Comparison of ENCODE assay signal across 36 cellular contexts in genomic region chr16:80436510-80436909, GRCh38.
"Had no signal": no experiment of that assay in that cellular context is flagged by ENCODE, and none has a peak within 500 bp of the region (broad histone marks: within the 10 kb centered on the region; RNA-seq: fewer than 3 reads in every experiment).

No MANE protein-coding gene starts in this region.

- DNase-seq: activated effector memory CD4-positive, alpha-beta T cell treated with anti-CD3 and anti-CD28 coated beads, Interleukin-2, amount 50 U/mL, for 16 hours; activated effector memory CD4-positive, alpha-beta T cell treated with Interleukin-2 at 50 U/mL for 16 hours; activated gamma-delta T cell; activated gamma-delta T cell treated with Interleukin-2 at 50 U/mL for 16 hours; activated naive CD4-positive, alpha-beta T cell; activated naive CD4-positive, alpha-beta T cell treated with anti-CD3 and anti-CD28 coated beads for 36 hours; activated naive CD4-positive, alpha-beta T cell treated with anti-CD3 and anti-CD28 coated beads, Interleukin-2, amount 10 ng/mL, durations not matched to agents 7 days and 5 days; activated naive CD4-positive, alpha-beta T cell treated with anti-CD3 and anti-CD28 coated beads, Interleukin-2, amount 50 U/mL, for 16 hours; activated naive CD4-positive, alpha-beta T cell treated with Interleukin-2 at 50 U/mL for 16 hours; activated naive CD8-positive, alpha-beta T cell treated with anti-CD3 and anti-CD28 coated beads for 36 hours; activated naive CD8-positive, alpha-beta T cell treated with anti-CD3 and anti-CD28 coated beads, Interleukin-2, amount 10 ng/mL, durations not matched to agents 7 days and 5 days; activated naive CD8-positive, alpha-beta T cell treated with anti-CD3 and anti-CD28 coated beads, Interleukin-2, amount 50 U/mL, for 24 hours; activated T-cell treated with anti-CD3 and anti-CD28 coated beads, Interleukin-2, amount 50 U/mL, for 1 hour; activated T-cell treated with anti-CD3 and anti-CD28 coated beads, Interleukin-2, amount 50 U/mL, for 24 hours; activated T-cell treated with anti-CD3 and anti-CD28 coated beads, Interleukin-2, amount 50 U/mL, for 4 hours; activated T-cell treated with anti-CD3 and anti-CD28 coated beads, Interleukin-2, amount 50 U/mL, for 48 hours; activated T-cell treated with anti-CD3 and anti-CD28 coated beads, Interleukin-2, amount 50 U/mL, for 72 hours; adrenal gland; amniotic stem cell; amygdala; anterior cingulate cortex; body of pancreas; brain microvascular endothelial cell; caudate nucleus; central memory CD4-positive, alpha-beta T cell; cerebellar nuclear complex had no signal

- H3K4me3 Mint-ChIP-seq: activated naive CD4-positive, alpha-beta T cell treated with anti-CD3 and anti-CD28 coated beads for 36 hours; activated naive CD4-positive, alpha-beta T cell treated with anti-CD3 and anti-CD28 coated beads, Interleukin-2, amount 10 ng/mL, durations not matched to agents 7 days and 5 days; activated naive CD4-positive, alpha-beta T cell treated with anti-CD3 and anti-CD28 coated beads, Interleukin-2, amount 50 U/mL, for 24 hours; activated naive CD8-positive, alpha-beta T cell; activated naive CD8-positive, alpha-beta T cell treated with anti-CD3 and anti-CD28 coated beads for 36 hours; activated naive CD8-positive, alpha-beta T cell treated with anti-CD3 and anti-CD28 coated beads, Interleukin-2, amount 10 ng/mL, durations not matched to agents 7 days and 5 days; activated naive CD8-positive, alpha-beta T cell treated with anti-CD3 and anti-CD28 coated beads, Interleukin-2, amount 50 U/mL, for 24 hours; activated T-cell treated with anti-CD3 and anti-CD28 coated beads, Interleukin-2, amount 50 U/mL, for 24 hours; activated T-cell treated with anti-CD3 and anti-CD28 coated beads, Interleukin-2, amount 50 U/mL, for 4 hours; activated T-cell treated with anti-CD3 and anti-CD28 coated beads, Interleukin-2, amount 50 U/mL, for 72 hours; activated T-helper 1 cell treated with anti-CD3 and anti-CD28 coated beads, Interleukin-12 subunit alpha, Interleukin-12 subunit beta, Interleukin-2, Interleukin-4 antibody, amounts not matched to agents 30 ng/mL and 10 ng/mL and 1 ng/mL, durations not matched to agents 14 hours and 24 hours and 36 hours; brain; central memory CD8-positive, alpha-beta T cell had no signal

- H3K27ac ChIP-seq: adrenal gland, ascending aorta, body of pancreas, brain microvascular endothelial cell, breast epithelium, cardiac muscle cell had no signal

- H3K4me1 Mint-ChIP-seq: activated naive CD4-positive, alpha-beta T cell treated with anti-CD3 and anti-CD28 coated beads, Interleukin-2, amount 10 ng/mL, durations not matched to agents 7 days and 5 days; activated naive CD4-positive, alpha-beta T cell treated with anti-CD3 and anti-CD28 coated beads, Interleukin-2, amount 50 U/mL, for 24 hours; activated naive CD8-positive, alpha-beta T cell treated with anti-CD3 and anti-CD28 coated beads for 36 hours; activated naive CD8-positive, alpha-beta T cell treated with anti-CD3 and anti-CD28 coated beads, Interleukin-2, amount 10 ng/mL, durations not matched to agents 7 days and 5 days; brain had no signal

- ATAC-seq: activated naive CD8-positive, alpha-beta T cell treated with anti-CD3 and anti-CD28 coated beads, Interleukin-2, amount 50 U/mL, for 24 hours; activated T-cell treated with anti-CD3 and anti-CD28 coated beads, Interleukin-2, amount 50 U/mL, for 4 hours; body of pancreas had no signal

- H3K4me3 ChIP-seq: adrenal gland, ascending aorta, body of pancreas, breast epithelium, cardiac muscle cell had no signal

- H3K9me3 Mint-ChIP-seq: activated naive CD4-positive, alpha-beta T cell treated with anti-CD3 and anti-CD28 coated beads for 36 hours; activated naive CD4-positive, alpha-beta T cell treated with anti-CD3 and anti-CD28 coated beads, Interleukin-2, amount 10 ng/mL, durations not matched to agents 7 days and 5 days; activated naive CD4-positive, alpha-beta T cell treated with anti-CD3 and anti-CD28 coated beads, Interleukin-2, amount 50 U/mL, for 24 hours; activated naive CD8-positive, alpha-beta T cell treated with anti-CD3 and anti-CD28 coated beads for 36 hours; activated T-cell treated with anti-CD3 and anti-CD28 coated beads, Interleukin-2, amount 50 U/mL, for 4 hours; activated T-helper 1 cell treated with anti-CD3 and anti-CD28 coated beads, Interleukin-12 subunit alpha, Interleukin-12 subunit beta, Interleukin-2, Interleukin-4 antibody, amounts not matched to agents 30 ng/mL and 10 ng/mL and 1 ng/mL, durations not matched to agents 14 hours and 24 hours and 36 hours; activated T-helper 2 cell treated with anti-CD3 and anti-CD28 coated beads, Interferon-gamma antibody, Interleukin-2, Interleukin-4, amounts not matched to agents 10 μg/mL and 5 μg/mL and 100 μg/mL, durations not matched to agents 14 hours and 24 hours and 36 hours; central memory CD8-positive, alpha-beta T cell had no signal

- H3K27ac Mint-ChIP-seq: activated naive CD4-positive, alpha-beta T cell treated with anti-CD3 and anti-CD28 coated beads for 36 hours; activated naive CD4-positive, alpha-beta T cell treated with anti-CD3 and anti-CD28 coated beads, Interleukin-2, amount 10 ng/mL, durations not matched to agents 7 days and 5 days; activated naive CD4-positive, alpha-beta T cell treated with anti-CD3 and anti-CD28 coated beads, Interleukin-2, amount 50 U/mL, for 24 hours; activated naive CD4-positive, alpha-beta T cell treated with anti-CD3 and anti-CD28 coated beads, Interleukin-2, amount 50 U/mL, for 72 hours; activated naive CD8-positive, alpha-beta T cell; activated naive CD8-positive, alpha-beta T cell treated with anti-CD3 and anti-CD28 coated beads for 36 hours; activated naive CD8-positive, alpha-beta T cell treated with anti-CD3 and anti-CD28 coated beads, Interleukin-2, amount 10 ng/mL, durations not matched to agents 7 days and 5 days; activated naive CD8-positive, alpha-beta T cell treated with anti-CD3 and anti-CD28 coated beads, Interleukin-2, amount 50 U/mL, for 24 hours; activated T-cell treated with anti-CD3 and anti-CD28 coated beads, Interleukin-2, amount 50 U/mL, for 24 hours; activated T-cell treated with anti-CD3 and anti-CD28 coated beads, Interleukin-2, amount 50 U/mL, for 72 hours; activated T-helper 1 cell treated with anti-CD3 and anti-CD28 coated beads, Interleukin-12 subunit alpha, Interleukin-12 subunit beta, Interleukin-2, Interleukin-4 antibody, amounts not matched to agents 30 ng/mL and 10 ng/mL and 1 ng/mL, durations not matched to agents 14 hours and 24 hours and 36 hours; activated T-helper 2 cell treated with anti-CD3 and anti-CD28 coated beads, Interferon-gamma antibody, Interleukin-2, Interleukin-4, amounts not matched to agents 10 μg/mL and 5 μg/mL and 100 μg/mL, durations not matched to agents 14 hours and 24 hours and 36 hours; brain had no signal

- H3K27me3 ChIP-seq: adrenal gland, ascending aorta, body of pancreas, brain microvascular endothelial cell, breast epithelium had no signal

- H3K4me1 ChIP-seq: adrenal gland, ascending aorta, body of pancreas, breast epithelium had no signal

- H3K36me3 ChIP-seq: adrenal gland, ascending aorta, brain microvascular endothelial cell, breast epithelium, cardiac muscle cell had no signal

- H3K36me3 Mint-ChIP-seq: activated naive CD4-positive, alpha-beta T cell treated with anti-CD3 and anti-CD28 coated beads, Interleukin-2, amount 10 ng/mL, durations not matched to agents 7 days and 5 days; activated naive CD4-positive, alpha-beta T cell treated with anti-CD3 and anti-CD28 coated beads, Interleukin-2, amount 50 U/mL, for 24 hours; activated naive CD4-positive, alpha-beta T cell treated with anti-CD3 and anti-CD28 coated beads, Interleukin-2, amount 50 U/mL, for 72 hours; activated naive CD8-positive, alpha-beta T cell; activated naive CD8-positive, alpha-beta T cell treated with anti-CD3 and anti-CD28 coated beads for 36 hours; activated naive CD8-positive, alpha-beta T cell treated with anti-CD3 and anti-CD28 coated beads, Interleukin-2, amount 10 ng/mL, durations not matched to agents 7 days and 5 days; brain had no signal

- H3K9me3 ChIP-seq: adrenal gland, ascending aorta, body of pancreas, breast epithelium had no signal

- H3K27me3 Mint-ChIP-seq: activated naive CD8-positive, alpha-beta T cell treated with anti-CD3 and anti-CD28 coated beads, Interleukin-2, amount 10 ng/mL, durations not matched to agents 7 days and 5 days had no signal
